Comparison of ENCODE assay signal across 9 cellular contexts in genomic region chr4:75099321-75099720, GRCh38.
DNase-seq lines count a peak whose midpoint lies in the region; ATAC-seq and TF ChIP-seq lines count a peak whose summit lies in the region.
"Had no signal": no experiment of that assay in that cellular context is flagged by ENCODE, and none has a peak within 500 bp of the region (broad histone marks: within the 10 kb centered on the region; RNA-seq: fewer than 3 reads in every experiment).

No MANE protein-coding gene starts in this region.

- TF ChIP-seq POLR2A in spleen (IDR thresholded peaks at IDR 0.05), result no peak

- H3K27ac ChIP-seq in spleen, result no peak overlapping the region
- H3K27ac ChIP-seq: HL-60 had no signal

- ATAC-seq in GM19035 (IDR thresholded peaks at IDR 0.05; ENCODE audit: unreplicated experiment), result peak; percentile 98
- ATAC-seq in HG02623 (IDR thresholded peaks at IDR 0.05; ENCODE audit: unreplicated experiment), result peak; percentile 92
- peak; percentile 93 for ATAC-seq in HG03469 (IDR thresholded peaks at IDR 0.05; ENCODE audit: unreplicated experiment)

- H3K9me3 ChIP-seq in spleen, result peaks cover 0 to 55% (median 28%) of the 10 kb centered on the region in 8 donors

- no peaks in the 10 kb centered on the region for H3K27me3 ChIP-seq in spleen (replicated peaks in 1 of 7)

- WGBS in spleen, 5 donors, result 59 to 71% (median 68%) methylated on average over 3 of the region's 3 CpGs

- peaks cover 0 to 8% (median 0%) of the 10 kb centered on the region in 6 donors for H3K4me1 ChIP-seq in spleen

- TF ChIP-seq CTCF in spleen (IDR thresholded peaks at IDR 0.05 in 8 of 11, conservative IDR thresholded peaks at IDR 0.05 in 3 of 11), result no peak

- DNase-seq in spleen (peak; percentile 75), NCI-H128 (lab: John Stamatoyannopoulos, UW; ENCODE audit: unreplicated experiment) (no peak), CD1c-positive myeloid dendritic cell (ENCODE audit: extremely low spot score) (no peak), NCI-H748 treated with DMSO at 0.1 percent for 48 hours (lab: John Stamatoyannopoulos, UW) (no peak), NCI-H1436 treated with DMSO at 0.1 percent for 48 hours (lab: John Stamatoyannopoulos, UW) (no peak)

- no peak overlapping the region for H3K4me3 ChIP-seq in spleen

- intact Hi-C loops in spleen (cut with DNase I; ENCODE audit: low total_unique reads), result no loop called here

- H3K36me3 ChIP-seq in spleen, result no peaks in the 10 kb centered on the region
